ENCODE assay signal across 1 cellular context in genomic region chr4:151207186-151207585, GRCh38.
TF ChIP-seq lines count a peak whose summit lies in the region.

No MANE protein-coding gene starts in this region.

TF ChIP-seq in GM23338, 12 proteins besides CTCF, POLR2A, EP300 and RAD21 (continued from another document):
- TF ChIP-seq REST (IDR thresholded peaks at IDR 0.05; ENCODE audit: unreplicated experiment) (no peak), JUNB (IDR thresholded peaks at IDR 0.05; ENCODE audit: unreplicated experiment) (no peak), NANOG (IDR thresholded peaks at IDR 0.05; ENCODE audit: borderline replicate concordance) (no peak), POLR2AphosphoS5 (IDR thresholded peaks at IDR 0.05; ENCODE audit: low read depth) (no peak), ZNF331 (CRISPR knock-in tag; IDR thresholded peaks at IDR 0.05; ENCODE audit: low read depth) (no peak), CREB1 (CRISPR knock-in tag; IDR thresholded peaks at IDR 0.05; ENCODE audit: low read depth) (no peak), ZNF462 (CRISPR knock-in tag; IDR thresholded peaks at IDR 0.05) (no peak), EZH2 (IDR thresholded peaks at IDR 0.05; ENCODE audit: low read depth, unreplicated experiment) (no peak)
- TF ChIP-seq, protein P1, sequence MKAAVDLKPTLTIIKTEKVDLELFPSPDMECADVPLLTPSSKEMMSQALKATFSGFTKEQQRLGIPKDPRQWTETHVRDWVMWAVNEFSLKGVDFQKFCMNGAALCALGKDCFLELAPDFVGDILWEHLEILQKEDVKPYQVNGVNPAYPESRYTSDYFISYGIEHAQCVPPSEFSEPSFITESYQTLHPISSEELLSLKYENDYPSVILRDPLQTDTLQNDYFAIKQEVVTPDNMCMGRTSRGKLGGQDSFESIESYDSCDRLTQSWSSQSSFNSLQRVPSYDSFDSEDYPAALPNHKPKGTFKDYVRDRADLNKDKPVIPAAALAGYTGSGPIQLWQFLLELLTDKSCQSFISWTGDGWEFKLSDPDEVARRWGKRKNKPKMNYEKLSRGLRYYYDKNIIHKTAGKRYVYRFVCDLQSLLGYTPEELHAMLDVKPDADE (IDR thresholded peaks at IDR 0.05), result no peak
TF ChIP-seq in GM23338: peak in this region for 0.
